ENCODE assay signal across 26 cellular contexts in genomic region chr11:11003226-11003625, GRCh38.
"Had no signal": no experiment of that assay in that cellular context is flagged by ENCODE, and none has a peak within 500 bp of the region (broad histone marks: within the 10 kb centered on the region; RNA-seq: fewer than 3 reads in every experiment).

No MANE protein-coding gene starts in this region.

- H3K27me3 ChIP-seq: testis, thyroid gland, tibial nerve, upper lobe of left lung, uterus, vagina had no signal

- H3K4me3 ChIP-seq: stomach, suprapubic skin, testis, thoracic aorta, thyroid gland, tibial artery, tibial nerve, transverse colon, upper lobe of left lung, upper lobe of right lung, uterus, vagina had no signal

- DNase-seq: stimulated activated CD4-positive, alpha-beta T cell treated with anti-CD3 and anti-CD28 coated beads, Interleukin-2, amount 100 ng/mL, for 48 hours; stimulated activated CD4-positive, alpha-beta T cell treated with anti-CD3 and anti-CD28 coated beads, Interleukin-4, amount 100 ng/mL, for 1 hour; stimulated activated CD4-positive, alpha-beta T cell treated with anti-CD3 and anti-CD28 coated beads, Interleukin-4, amount 100 ng/mL, for 24 hours; stimulated activated CD4-positive, alpha-beta T cell treated with anti-CD3 and anti-CD28 coated beads, Interleukin-4, amount 100 ng/mL, for 4 hours; stimulated activated CD8-positive, alpha-beta memory T cell treated with anti-CD3 and anti-CD28 coated beads, Interleukin-4, amount 100 ng/mL, for 48 hours; stimulated activated naive B cell treated with anti-CD40 and anti-IgM and Interleukin-4, amounts not matched to agents 10 μg/mL and 1 μg/mL and 100 μg/mL, for 72 hours; stimulated activated naive CD4-positive, alpha-beta T cell; stimulated activated naive CD4-positive, alpha-beta T cell treated with Interleukin-2 at 50 U/mL for 16 hours; stimulated activated naive CD8-positive, alpha-beta T cell treated with anti-CD3 and anti-CD28 coated beads, Interleukin-15, amount 100 ng/mL, for 72 hours; stimulated activated naive CD8-positive, alpha-beta T cell treated with anti-CD3 and anti-CD28 coated beads, Interleukin-15, Interleukin-2, amounts not matched to agents 100 U/mL and 50 U/mL, for 24 hours; stomach; substantia nigra; testis; thyroid gland; tibial artery; transverse colon; trophoblast cell; upper lobe of left lung; upper lobe of right lung; uterus had no signal

- H3K9me3 ChIP-seq: stomach, suprapubic skin, testis, thoracic aorta, thyroid gland, tibial artery, transverse colon, upper lobe of left lung, upper lobe of right lung, uterus, vagina had no signal

- H3K36me3 ChIP-seq: stomach, suprapubic skin, thoracic aorta, thyroid gland, tibial artery, tibial nerve, transverse colon, upper lobe of left lung, upper lobe of right lung, uterus, vagina had no signal

- H3K27ac ChIP-seq: stomach, suprapubic skin, testis, thoracic aorta, thyroid gland, tibial artery, tibial nerve, upper lobe of left lung, upper lobe of right lung, uterus, vagina had no signal

- H3K4me1 ChIP-seq: suprapubic skin, testis, thyroid gland, tibial artery, tibial nerve, upper lobe of left lung, upper lobe of right lung, uterus, vagina had no signal

- ATAC-seq: stimulated activated effector memory CD8-positive, alpha-beta T cell treated with anti-CD3 and anti-CD28 coated beads, Interleukin-12 subunit alpha, Interleukin-12 subunit beta, amount 100 ng/mL, for 72 hours; stimulated activated memory B cell treated with anti-CD40 and anti-IgM and Interleukin-4, amounts not matched to agents 10 μg/mL and 1 μg/mL and 100 μg/mL, for 72 hours; stimulated activated naive B cell treated with anti-CD40 and anti-IgM and Interleukin-4, amounts not matched to agents 10 μg/mL and 1 μg/mL and 100 μg/mL, for 72 hours; stimulated activated naive CD8-positive, alpha-beta T cell treated with anti-CD3 and anti-CD28 coated beads, Interleukin-15, amount 100 ng/mL, for 72 hours; stimulated activated naive CD8-positive, alpha-beta T cell treated with anti-CD3 and anti-CD28 coated beads, Interleukin-15, Interleukin-2, amounts not matched to agents 100 U/mL and 50 U/mL, for 24 hours; upper lobe of right lung had no signal
